ENCODE assay signal across 8 cellular contexts in the genomic region with DNA sequence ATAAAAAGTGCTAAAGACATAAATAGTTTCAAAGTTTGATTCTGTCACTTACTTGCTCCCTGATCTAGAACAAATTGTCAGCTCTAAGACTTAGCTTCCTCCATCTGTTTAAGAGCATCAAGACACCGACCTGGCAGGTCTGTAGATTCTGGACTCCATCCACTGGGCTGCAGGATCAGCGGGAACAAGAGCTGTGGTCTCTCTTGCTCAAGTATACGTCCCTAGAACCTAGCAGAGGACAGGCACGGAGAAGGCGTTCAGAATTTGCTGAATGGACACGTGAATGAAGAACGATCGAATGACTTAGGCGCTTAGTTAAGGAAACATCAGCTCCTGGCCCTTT. TPM values are rescaled to one million over a fixed set of nuclear protein-coding genes. Genes with fewer than 3 reads are reported as not detected.
DNase-seq lines count a peak whose midpoint lies in the region; ATAC-seq and TF ChIP-seq lines count a peak whose summit lies in the region.

No MANE protein-coding gene starts in this region.

- H3K4me1 Mint-ChIP-seq in naive thymus-derived CD8-positive, alpha-beta T cell: peaks cover 3 to 15% (median 8%) of the 10 kb centered on the region in 4 donors

- H3K9me3 Mint-ChIP-seq in naive thymus-derived CD8-positive, alpha-beta T cell: no peaks in the 10 kb centered on the region

- DNase-seq in ELR (ENCODE audit: low read depth) (peak; percentile 62), NCI-H526 (lab: John Stamatoyannopoulos, UW) (peak; percentile 75 to 81), dorsolateral prefrontal cortex (no peak), NCI-H187 treated with DMSO at 0.1 percent for 48 hours (lab: John Stamatoyannopoulos, UW) (no peak)
- DNase-seq in naive thymus-derived CD8-positive, alpha-beta T cell: no peak
- no peak for DNase-seq in stimulated activated CD4-positive, alpha-beta T cell treated with anti-CD3 and anti-CD28 coated beads, Interleukin-2, amount 100 ng/mL, for 48 hours

- no peak overlapping the region for H3K27ac Mint-ChIP-seq in naive thymus-derived CD8-positive, alpha-beta T cell

- POLR2A ChIA-PET in naive thymus-derived CD8-positive, alpha-beta T cell (lab: Charles Lee): interaction anchor here (0.6 kb wide), 1 partner anchor 35 kb away, joined by 3 read pairs; no protein-coding TSS in a partner anchor

- H3K27ac ChIP-seq in dorsolateral prefrontal cortex: peak overlapping the region in 55 of 59 donors; percentile 17 to 94 (median 76)

- H3K4me3 ChIP-seq in dorsolateral prefrontal cortex: peak overlapping the region; percentile 49 to 83 (median 72)

- H3K4me3 Mint-ChIP-seq in naive thymus-derived CD8-positive, alpha-beta T cell: peak overlapping the region; percentile 18 to 81 (median 60)

- no peaks in the 10 kb centered on the region for H3K36me3 Mint-ChIP-seq in naive thymus-derived CD8-positive, alpha-beta T cell

- intact Hi-C loops in dorsolateral prefrontal cortex (cut with DNase I): loop anchor here in 1 of 2 donors (5.0 kb wide), 1 partner anchor 34 kb away; the partner anchor contains the start of gene DNAJC3

- no peak for TF ChIP-seq CTCF in dorsolateral prefrontal cortex (IDR thresholded peaks at IDR 0.05 in 54 of 56, conservative IDR thresholded peaks at IDR 0.05 in 2 of 56; ENCODE audit: low read depth in 1 of 56, partially characterized antibody in 56 of 56)

- peaks cover 0 to 28% (median 0%) of the 10 kb centered on the region in 45 donors for H3K27me3 ChIP-seq in dorsolateral prefrontal cortex

- no peak for ATAC-seq in naive thymus-derived CD8-positive, alpha-beta T cell
- ATAC-seq in HG03439 (IDR thresholded peaks at IDR 0.05; ENCODE audit: unreplicated experiment) (no peak), GM19023 (IDR thresholded peaks at IDR 0.05; ENCODE audit: unreplicated experiment) (no peak)

- peaks cover 21 to 49% (median 28%) of the 10 kb centered on the region in 5 donors for H3K27me3 Mint-ChIP-seq in naive thymus-derived CD8-positive, alpha-beta T cell

RNA-seq across cellular contexts. Expression of gene DZIP1, which starts 1.1 kb away (rescaled TPM):
- total RNA-seq in dorsolateral prefrontal cortex: 100 to 1,000 TPM in 7 of 120 experiments, 10 to 100 TPM in 113; 33.8 to 111 (median 75.1) TPM
- not detected for total RNA-seq in naive thymus-derived CD8-positive, alpha-beta T cell
- not detected for polyA plus RNA-seq in naive thymus-derived CD8-positive, alpha-beta T cell

RNA-seq across cellular contexts. Expression of gene DNAJC3, which starts 33.5 kb away (rescaled TPM):
- total RNA-seq in dorsolateral prefrontal cortex: 10 to 100 TPM; 15.8 to 41.6 (median 22.6) TPM
- 10 to 100 TPM; 17.4 to 18.5 TPM for total RNA-seq in naive thymus-derived CD8-positive, alpha-beta T cell
- polyA plus RNA-seq in naive thymus-derived CD8-positive, alpha-beta T cell: 10 to 100 TPM; 11.3 to 17.0 (median 11.7) TPM

Comparison
In these comparisons a context has a peak if more than half of its experiments do, and no peak if none do; other contexts are left out.
1. DNase-seq: peak in ELR (single experiment) and NCI-H526 (2 of 2); none in dorsolateral prefrontal cortex (0 of 10), naive thymus-derived CD8-positive, alpha-beta T cell (0 of 10), NCI-H187 treated with DMSO at 0.1 percent for 48 hours (single experiment) and stimulated activated CD4-positive, alpha-beta T cell treated with anti-CD3 and anti-CD28 coated beads, Interleukin-2, amount 100 ng/mL, for 48 hours (0 of 2).
2. RNA of gene DZIP1, which starts 1.1 kb away (total RNA-seq): 33.8 to 111 TPM in dorsolateral prefrontal cortex; not detected in naive thymus-derived CD8-positive, alpha-beta T cell; every median in the first group is over 10 times any median in the second.